1 cellular context compared by ENCODE assay signal in the genomic region with DNA sequence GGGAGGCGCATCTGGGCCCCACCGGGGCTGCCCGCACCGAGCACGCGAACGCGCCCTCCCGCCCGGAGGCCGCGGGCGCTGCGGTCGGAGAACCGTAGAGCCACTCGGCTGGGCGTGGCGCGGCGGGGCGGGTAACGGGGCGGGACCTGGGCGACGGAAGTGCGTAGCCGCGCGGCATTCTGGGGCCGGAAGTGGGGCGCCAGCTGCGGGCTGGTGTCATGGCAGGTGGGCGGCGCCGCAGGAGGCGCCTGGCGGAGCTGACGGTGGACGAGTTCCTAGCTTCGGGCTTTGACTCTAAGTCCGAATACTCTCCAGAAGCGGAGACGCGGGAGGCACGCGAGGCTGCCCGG.
TF ChIP-seq lines count a peak whose summit lies in the region.
"Not testable (repeated sequence)": the region's sequence is repeated elsewhere in the genome, so short reads cannot be mapped to it uniquely, and the experiment has no call there.

No MANE protein-coding gene starts in this region.

TF ChIP-seq in K562, 482 proteins besides CTCF, POLR2A, EP300 and RAD21 (continued from another document):
- TF ChIP-seq PHF20 (IDR thresholded peaks at IDR 0.05; ENCODE audit: partially characterized antibody) = peak; percentile 27
- peak in 2 of 3 experiments; percentile 67 to 69 for TF ChIP-seq YY1 (IDR thresholded peaks at IDR 0.05; ENCODE audit: borderline replicate concordance in 1 of 3, control insufficient read depth in 1 of 3, extremely low read depth in 1 of 3, insufficient read depth in 3 of 3, insufficient read length in 1 of 3, insufficient replicate concordance in 2 of 3, low read depth in 1 of 3, low read length in 2 of 3)
- TF ChIP-seq, protein P1, sequence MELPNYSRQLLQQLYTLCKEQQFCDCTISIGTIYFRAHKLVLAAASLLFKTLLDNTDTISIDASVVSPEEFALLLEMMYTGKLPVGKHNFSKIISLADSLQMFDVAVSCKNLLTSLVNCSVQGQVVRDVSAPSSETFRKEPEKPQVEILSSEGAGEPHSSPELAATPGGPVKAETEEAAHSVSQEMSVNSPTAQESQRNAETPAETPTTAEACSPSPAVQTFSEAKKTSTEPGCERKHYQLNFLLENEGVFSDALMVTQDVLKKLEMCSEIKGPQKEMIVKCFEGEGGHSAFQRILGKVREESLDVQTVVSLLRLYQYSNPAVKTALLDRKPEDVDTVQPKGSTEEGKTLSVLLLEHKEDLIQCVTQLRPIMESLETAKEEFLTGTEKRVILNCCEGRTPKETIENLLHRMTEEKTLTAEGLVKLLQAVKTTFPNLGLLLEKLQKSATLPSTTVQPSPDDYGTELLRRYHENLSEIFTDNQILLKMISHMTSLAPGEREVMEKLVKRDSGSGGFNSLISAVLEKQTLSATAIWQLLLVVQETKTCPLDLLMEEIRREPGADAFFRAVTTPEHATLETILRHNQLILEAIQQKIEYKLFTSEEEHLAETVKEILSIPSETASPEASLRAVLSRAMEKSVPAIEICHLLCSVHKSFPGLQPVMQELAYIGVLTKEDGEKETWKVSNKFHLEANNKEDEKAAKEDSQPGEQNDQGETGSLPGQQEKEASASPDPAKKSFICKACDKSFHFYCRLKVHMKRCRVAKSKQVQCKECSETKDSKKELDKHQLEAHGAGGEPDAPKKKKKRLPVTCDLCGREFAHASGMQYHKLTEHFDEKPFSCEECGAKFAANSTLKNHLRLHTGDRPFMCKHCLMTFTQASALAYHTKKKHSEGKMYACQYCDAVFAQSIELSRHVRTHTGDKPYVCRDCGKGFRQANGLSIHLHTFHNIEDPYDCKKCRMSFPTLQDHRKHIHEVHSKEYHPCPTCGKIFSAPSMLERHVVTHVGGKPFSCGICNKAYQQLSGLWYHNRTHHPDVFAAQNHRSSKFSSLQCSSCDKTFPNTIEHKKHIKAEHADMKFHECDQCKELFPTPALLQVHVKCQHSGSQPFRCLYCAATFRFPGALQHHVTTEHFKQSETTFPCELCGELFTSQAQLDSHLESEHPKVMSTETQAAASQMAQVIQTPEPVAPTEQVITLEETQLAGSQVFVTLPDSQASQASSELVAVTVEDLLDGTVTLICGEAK (IDR thresholded peaks at IDR 0.05) = peak; percentile 83
- TF ChIP-seq, protein P1 (CRISPR knock-in tag; IDR thresholded peaks at IDR 0.05) = not testable (repeated sequence)
